In the genomic region with DNA sequence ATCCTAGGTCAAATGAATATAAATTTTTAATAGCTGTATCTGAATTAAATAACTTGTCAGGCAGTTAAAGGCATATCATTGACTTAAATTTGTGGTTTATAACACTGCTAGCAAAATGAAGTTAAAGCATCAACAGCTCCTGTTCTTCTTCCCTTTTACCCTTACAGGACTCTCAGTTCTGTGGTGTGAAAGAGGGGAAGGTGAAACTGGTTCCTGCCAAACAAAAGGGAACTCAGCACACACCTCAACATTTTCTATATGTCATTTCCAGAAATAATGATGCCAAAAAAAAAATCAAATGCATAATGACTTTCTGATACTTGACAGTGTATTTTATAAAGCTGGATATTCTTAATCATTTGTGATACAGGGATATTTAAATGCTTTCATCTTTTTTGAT, we compare ENCODE assay signal across 18 cellular contexts. TPM values are rescaled to one million over a fixed set of nuclear protein-coding genes. Genes with fewer than 3 reads are reported as not detected.
DNase-seq lines count a peak whose midpoint lies in the region; ATAC-seq and TF ChIP-seq lines count a peak whose summit lies in the region.
"Had no signal": no experiment of that assay in that cellular context is flagged by ENCODE, and none has a peak within 500 bp of the region (broad histone marks: within the 10 kb centered on the region; RNA-seq: fewer than 3 reads in every experiment).

No MANE protein-coding gene starts in this region.

- DNase-seq in Karpas-422 (peak; percentile 63), germinal center (ENCODE audit: low spot score) (peak; percentile 25), BE2C (no peak), 8988T (no peak), RWPE1 (ENCODE audit: low spot score) (no peak), gastrocnemius medialis (no peak)
- DNase-seq: activated CD4-positive, alpha-beta memory T cell treated with anti-CD3 and anti-CD28 coated beads, Interleukin-2, amount 10 ng/mL, durations not matched to agents 7 days and 5 days; C1 segment of cervical spinal cord; DMS79; left ventricle myocardium inferior; NCI-H774; SHP77 treated with DMSO at 0.1 percent for 48 hours; small intestine; stimulated activated naive CD8-positive, alpha-beta T cell treated with anti-CD3 and anti-CD28 coated beads, Interleukin-15, amount 100 ng/mL, for 72 hours had no signal

- TF ChIP-seq POLR2A in gastrocnemius medialis (IDR thresholded peaks at IDR 0.05), result no peak

- in situ Hi-C loops in gastrocnemius medialis (cut with MboI; ENCODE audit: low sequenced_read_pairs in 4 of 4), result loop anchor here in 1 of 4 donors (5.0 to 10.0 kb wide), 2 partner anchors 513 to 571 kb away; no protein-coding TSS in a partner anchor

- no peak overlapping the region for H2AFZ ChIP-seq in Karpas-422 (ENCODE audit: low read length)

- intact Hi-C loops in gastrocnemius medialis (cut with DNase I; ENCODE audit: low total_unique reads), result no loop called here

- peaks cover 29% of the 10 kb centered on the region for H3K4me1 ChIP-seq in Karpas-422 (ENCODE audit: low read length)
- no peaks in the 10 kb centered on the region for H3K4me1 ChIP-seq in BE2C
- no peaks in the 10 kb centered on the region for H3K4me1 ChIP-seq in gastrocnemius medialis
- H3K4me1 ChIP-seq: HAP-1, left ventricle myocardium inferior had no signal

- H3K27ac ChIP-seq in Karpas-422 (ENCODE audit: low read length), result peak overlapping the region; percentile 89
- H3K27ac ChIP-seq in RWPE1, result no peak overlapping the region
- no peak overlapping the region for H3K27ac ChIP-seq in gastrocnemius medialis
- H3K27ac ChIP-seq: left ventricle myocardium inferior had no signal

- CTCF ChIA-PET in RWPE1 (lab: Yijun Ruan, JAX), result interaction anchor here (0.6 kb wide), 2 partner anchors 216 to 911 kb away, joined by 3 read pairs; no protein-coding TSS in a partner anchor

- H3K9ac ChIP-seq in Karpas-422 (ENCODE audit: low read length), result no peak overlapping the region

- H3K9me3 ChIP-seq in Karpas-422 (ENCODE audit: low read length) (no peaks in the 10 kb centered on the region), BE2C (no peaks in the 10 kb centered on the region), gastrocnemius medialis (no peaks in the 10 kb centered on the region)
- H3K9me3 ChIP-seq: HAP-1, left ventricle myocardium inferior had no signal

- H4K20me1 ChIP-seq in Karpas-422 (ENCODE audit: insufficient read depth, low read depth, low read length), result no peaks in the 10 kb centered on the region

- H3K27me3 ChIP-seq in Karpas-422 (ENCODE audit: low read length) (no peaks in the 10 kb centered on the region), BE2C (no peaks in the 10 kb centered on the region), gastrocnemius medialis (no peaks in the 10 kb centered on the region)

- peak; percentile 15 for ATAC-seq in GM18511 (IDR thresholded peaks at IDR 0.05; ENCODE audit: unreplicated experiment)
- peak; percentile 24 for ATAC-seq in HG02610 (IDR thresholded peaks at IDR 0.05; ENCODE audit: unreplicated experiment)
- ATAC-seq in gastrocnemius medialis, result no peak
- ATAC-seq: activated T-helper 17 cell treated with anti-CD3 and anti-CD28 coated beads, Interleukin-2, amount 50 U/mL, for 72 hours; stimulated activated naive CD8-positive, alpha-beta T cell treated with anti-CD3 and anti-CD28 coated beads, Interleukin-15, amount 100 ng/mL, for 72 hours had no signal

- no peak for TF ChIP-seq CTCF in BE2C (IDR thresholded peaks at IDR 0.05; ENCODE audit: low read depth, low read length)
- no peak for TF ChIP-seq CTCF in RWPE1 (conservative IDR thresholded peaks at IDR 0.05; ENCODE audit: low read depth)
- TF ChIP-seq CTCF in gastrocnemius medialis (IDR thresholded peaks at IDR 0.05 in 4 of 5, conservative IDR thresholded peaks at IDR 0.05 in 1 of 5), result no peak

- peak overlapping the region; percentile 2 for H3K4me2 ChIP-seq in Karpas-422 (ENCODE audit: low read depth, low read length, poor library complexity, severe bottlenecking)

- POLR2A ChIA-PET in RWPE1 (lab: Yijun Ruan, JAX; ENCODE audit: low non-redundant PET), result no interaction called here

- H3K4me3 ChIP-seq in Karpas-422 (ENCODE audit: low read length), result no peak overlapping the region
- no peak overlapping the region for H3K4me3 ChIP-seq in BE2C (ENCODE audit: low read depth, low read length)
- H3K4me3 ChIP-seq in gastrocnemius medialis, result no peak overlapping the region
- H3K4me3 ChIP-seq: HAP-1, left ventricle myocardium inferior had no signal

- no peaks in the 10 kb centered on the region for H3K9me2 ChIP-seq in Karpas-422 (replicated peaks; ENCODE audit: insufficient read depth, low read length)

- H3K79me2 ChIP-seq in Karpas-422 (ENCODE audit: low read length), result no peaks in the 10 kb centered on the region

- H3K36me3 ChIP-seq in Karpas-422 (ENCODE audit: insufficient read depth, low read length) (peaks cover 2% of the 10 kb centered on the region; the same call in 1 of the 2 replicates), BE2C (no peaks in the 10 kb centered on the region), gastrocnemius medialis (peaks cover 0 to 11% of the 10 kb centered on the region in 2 donors)
- H3K36me3 ChIP-seq: HAP-1 had no signal

RNA-seq across cellular contexts. Expression of a gene that starts 21.2 kb away (rescaled TPM):
- 17.4 and 38.2 TPM in 2 replicates for total RNA-seq in Karpas-422 (2014; rRNA removed; shearing (Covaris generic); ENCODE audit: low replicate concordance)
- 26.3 TPM for polyA plus RNA-seq in BE2C (2012; ENCODE audit: insufficient read depth, insufficient read length, low read depth)
- total RNA-seq in gastrocnemius medialis, result 10 to 100 TPM; 10.3 to 26.1 (median 14.1) TPM

Comparison
In these comparisons a context has a peak if more than half of its experiments do, and no peak if none do; other contexts are left out.
1. ATAC-seq: peak in GM18511 (single experiment) and HG02610 (single experiment); none in gastrocnemius medialis (0 of 2).
2. DNase-seq: peak in Karpas-422 (single experiment) and germinal center (single experiment); none in BE2C (single experiment), 8988T (single experiment), RWPE1 (single experiment) and gastrocnemius medialis (0 of 2).